Comparison of ENCODE assay signal across 27 cellular contexts in the genomic region with DNA sequence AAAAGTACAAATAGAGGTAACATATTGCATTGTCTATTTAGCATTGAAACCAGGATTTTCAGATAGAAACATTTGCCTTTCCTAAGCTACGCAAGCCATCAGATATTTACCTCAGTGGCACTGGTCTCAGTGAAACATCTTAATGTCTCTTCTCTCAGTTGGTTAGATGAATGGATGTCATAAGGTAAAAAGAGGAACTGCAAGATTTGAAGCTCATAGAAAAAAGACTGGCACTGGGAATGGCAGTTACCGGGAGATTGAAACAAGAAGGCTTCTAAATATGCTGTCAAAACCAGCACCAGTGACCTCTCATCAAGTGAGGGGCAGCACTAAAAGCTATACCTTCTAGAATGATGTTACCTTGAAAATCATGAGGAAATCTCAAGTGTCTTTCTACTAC.
"Had no signal": no experiment of that assay in that cellular context is flagged by ENCODE, and none has a peak within 500 bp of the region (broad histone marks: within the 10 kb centered on the region; RNA-seq: fewer than 3 reads in every experiment).

No MANE protein-coding gene starts in this region.

- FAIRE-seq: keratinocyte had no signal

- H3K4me1 ChIP-seq: gastrocnemius medialis, lower lobe of right lung, prostate gland, right atrium auricular region, suprapubic skin, transverse colon, upper lobe of right lung, uterus had no signal

- ATAC-seq: esophagus mucosa; gastrocnemius medialis; left ventricle myocardium superior; lower lobe of right lung; naive thymus-derived CD8-positive, alpha-beta T cell; sciatic nerve; stimulated activated naive CD8-positive, alpha-beta T cell treated with anti-CD3 and anti-CD28 coated beads, Interleukin-15, amount 100 ng/mL, for 72 hours; upper lobe of right lung had no signal

- H3K4me3 ChIP-seq: gastrocnemius medialis, lower lobe of right lung, prostate gland, right atrium auricular region, smooth muscle cell, suprapubic skin, transverse colon, upper lobe of right lung, uterus had no signal

- H3K27ac ChIP-seq: epithelial cell of prostate, gastrocnemius medialis, lower lobe of right lung, prostate gland, right atrium auricular region, suprapubic skin, transverse colon, upper lobe of right lung, uterus had no signal

- DNase-seq: effector CD8-positive, alpha-beta T cell; endodermal cell; foreskin fibroblast; gastrocnemius medialis; head of caudate nucleus; left ventricle myocardium superior; lower lobe of right lung; naive thymus-derived CD8-positive, alpha-beta T cell; nephron progenitor cell; nucleus accumbens; stimulated activated CD4-positive, alpha-beta T cell treated with anti-CD3 and anti-CD28 coated beads, Interleukin-12 subunit alpha, Interleukin-12 subunit beta, amount 100 ng/mL, for 4 hours; stimulated activated CD4-positive, alpha-beta T cell treated with anti-CD3 and anti-CD28 coated beads, Interleukin-1b, Interleukin-23, amount 100 ng/mL, for 48 hours; stimulated activated CD4-positive, alpha-beta T cell treated with anti-CD3 and anti-CD28 coated beads, Interleukin-4, amount 100 ng/mL, for 1 hour; stimulated activated CD8-positive, alpha-beta memory T cell treated with anti-CD3 and anti-CD28 coated beads, Interleukin-4, amount 100 ng/mL, for 48 hours; stimulated activated naive CD4-positive, alpha-beta T cell; stimulated activated naive CD8-positive, alpha-beta T cell treated with anti-CD3 and anti-CD28 coated beads, Interleukin-15, amount 100 ng/mL, for 72 hours; transverse colon; upper lobe of right lung; uterus had no signal

- H3K27me3 ChIP-seq: gastrocnemius medialis, right atrium auricular region, suprapubic skin, transverse colon, upper lobe of right lung, uterus had no signal

- H3K36me3 ChIP-seq: gastrocnemius medialis, lower lobe of right lung, prostate gland, right atrium auricular region, suprapubic skin, transverse colon, upper lobe of right lung, uterus had no signal

- H3K9me3 ChIP-seq: gastrocnemius medialis, lower lobe of right lung, prostate gland, right atrium auricular region, suprapubic skin, transverse colon, upper lobe of right lung, uterus had no signal
